Comparison of ENCODE assay signal across 8 cellular contexts in the genomic region with DNA sequence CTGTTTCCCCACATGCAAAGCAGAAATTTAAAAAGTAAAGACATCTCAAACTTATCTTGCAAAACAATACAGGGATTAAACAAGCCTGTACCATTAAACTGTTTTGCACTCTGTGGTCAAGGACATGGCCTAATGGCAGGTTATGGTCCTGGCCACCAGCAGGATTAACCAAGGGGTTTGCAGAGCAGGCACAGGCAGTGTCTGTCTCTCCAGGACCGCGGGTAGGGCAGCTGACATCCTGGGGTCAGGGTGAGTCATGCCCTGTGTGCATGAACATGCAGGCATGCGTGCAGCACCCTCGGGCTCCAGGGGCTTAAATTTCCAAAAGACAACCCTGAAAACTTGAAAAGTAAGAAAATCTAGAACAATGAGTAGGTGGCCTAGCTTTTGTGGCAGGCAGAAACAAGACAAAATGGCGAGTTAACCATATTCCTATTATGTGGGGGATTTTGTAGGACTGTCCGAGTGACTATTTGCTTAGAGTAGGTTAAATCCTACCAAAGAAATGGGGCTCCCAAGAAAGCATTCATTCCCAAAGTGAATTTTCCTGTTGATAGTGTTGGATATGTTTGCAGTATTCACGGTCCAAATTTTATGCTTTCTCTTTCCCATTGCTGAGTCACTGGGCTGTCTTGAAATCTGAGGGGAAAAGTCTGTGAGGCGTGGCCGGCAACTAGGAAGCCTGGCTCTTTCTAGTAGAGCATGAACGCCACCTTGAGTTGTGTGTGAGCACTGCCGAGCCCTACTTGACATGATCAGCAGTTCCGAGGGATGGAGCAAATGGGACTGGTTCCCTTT.
DNase-seq lines count a peak whose midpoint lies in the region; ATAC-seq and TF ChIP-seq lines count a peak whose summit lies in the region.

No MANE protein-coding gene starts in this region.

- peak; percentile 97 for TF ChIP-seq CTCF in cardiac fibroblast (IDR thresholded peaks at IDR 0.05; ENCODE audit: low read depth, low read length)

- H3K27ac ChIP-seq in skin epidermis = peak overlapping the region in 19 of 21 experiments; percentile 59 to 95 (median 80)

- DNase-seq in A172 (ENCODE audit: low spot score) = peak; percentile 95
- peak; percentile 31 for DNase-seq in NCI-H146 treated with DMSO at 0.1 percent for 48 hours (lab: John Stamatoyannopoulos, UW; ENCODE audit: unreplicated experiment)
- DNase-seq in SW 1271 (lab: John Stamatoyannopoulos, UW) = peak; percentile 70 to 82
- DNase-seq in cardiac fibroblast (ENCODE audit: low read depth in 2 of 2) = peak; percentile 96
- peak; percentile 94 for DNase-seq in iris pigment epithelial cell (ENCODE audit: low read depth)

- ATAC-seq in GM18502 (IDR thresholded peaks at IDR 0.05; ENCODE audit: poor library complexity, unreplicated experiment) (peak; percentile 94), HG02938 (IDR thresholded peaks at IDR 0.05; ENCODE audit: unreplicated experiment) (peak; percentile 81)

- peak overlapping the region in 1 of 2 donors; percentile 47 for H3K4me3 ChIP-seq in cardiac fibroblast (replicated peaks in 1 of 2; ENCODE audit: low read depth in 2 of 2, low read length in 2 of 2)
- H3K4me3 ChIP-seq in skin epidermis = peak overlapping the region; percentile 8 to 33 (median 27)

Comparison
In these comparisons a context has a peak if more than half of its experiments do, and no peak if none do; other contexts are left out.
1. DNase-seq: peak in every context shown above with its lines; median percentile 96 in cardiac fibroblast; 95 in A172; 94 in iris pigment epithelial cell; 76 in SW 1271; 31 in NCI-H146 treated with DMSO at 0.1 percent for 48 hours.